8 cellular contexts compared by ENCODE assay signal in genomic region chr14:67426983-67427601, GRCh38. TPM values are rescaled to one million over a fixed set of nuclear protein-coding genes. Genes with fewer than 3 reads are reported as not detected.
DNase-seq lines count a peak whose midpoint lies in the region; ATAC-seq lines count a peak whose summit lies in the region.

No MANE protein-coding gene starts in this region.

- no peak overlapping the region for H2BK15ac ChIP-seq in mesenchymal stem cell (ENCODE audit: low read depth, poor library complexity, severe bottlenecking)

- peaks cover 3 to 23% of the 10 kb centered on the region in 2 experiments for H3K27me3 ChIP-seq in mesenchymal stem cell (ENCODE audit: control insufficient read depth in 1 of 2, insufficient read depth in 1 of 2, low read length in 2 of 2)

- H3K9me3 ChIP-seq in mesenchymal stem cell (ENCODE audit: control insufficient read depth, low read length), result no peaks in the 10 kb centered on the region

- 32% methylated on average over 25 of the region's 29 CpGs for WGBS in mesenchymal stem cell

- no peak overlapping the region for H3K4me2 ChIP-seq in mesenchymal stem cell (ENCODE audit: low read length, poor library complexity, severe bottlenecking)

- H3K4ac ChIP-seq in mesenchymal stem cell (ENCODE audit: low read depth in 1 of 2, low read length in 2 of 2), result peak overlapping the region in 1 of 2 experiments; percentile 47

- H3K18ac ChIP-seq in mesenchymal stem cell (ENCODE audit: low read depth in 1 of 2, low read length in 2 of 2), result no peak overlapping the region

- H3K27me3 Mint-ChIP-seq in activated CD4-positive, alpha-beta memory T cell treated with anti-CD3 and anti-CD28 coated beads, Interleukin-2, amount 10 ng/mL, durations not matched to agents 7 days and 5 days, result peaks cover 37% of the 10 kb centered on the region

- ATAC-seq in HG03354 (IDR thresholded peaks at IDR 0.05; ENCODE audit: poor library complexity, severe bottlenecking, unreplicated experiment) (peak; percentile 76), HG02571 (IDR thresholded peaks at IDR 0.05; ENCODE audit: unreplicated experiment) (no peak)

- peaks cover 5% of the 10 kb centered on the region for H3K4me1 Mint-ChIP-seq in activated CD4-positive, alpha-beta memory T cell treated with anti-CD3 and anti-CD28 coated beads, Interleukin-2, amount 10 ng/mL, durations not matched to agents 7 days and 5 days

- no peak overlapping the region for H3K23ac ChIP-seq in mesenchymal stem cell (ENCODE audit: low read length in 2 of 2)

- DNase-seq in DMS79 (lab: John Stamatoyannopoulos, UW) (peak; percentile 84), NCI-H774 (lab: John Stamatoyannopoulos, UW) (peak; percentile 27), mesenchymal stem cell (peak; percentile 79)
- DNase-seq in activated CD4-positive, alpha-beta memory T cell treated with anti-CD3 and anti-CD28 coated beads, Interleukin-2, amount 10 ng/mL, durations not matched to agents 7 days and 5 days, result peak; percentile 76
- DNase-seq in effector CD8-positive, alpha-beta T cell (lab: John Stamatoyannopoulos, UW), result peak; percentile 56
- DNase-seq in stimulated activated CD8-positive, alpha-beta memory T cell treated with anti-CD3 and anti-CD28 coated beads, Interleukin-15, amount 100 ng/mL, for 48 hours (ENCODE audit: low read depth in 2 of 2), result peak; percentile 47 to 54

- no peak overlapping the region for H3K4me3 Mint-ChIP-seq in activated CD4-positive, alpha-beta memory T cell treated with anti-CD3 and anti-CD28 coated beads, Interleukin-2, amount 10 ng/mL, durations not matched to agents 7 days and 5 days

- H2AFZ ChIP-seq in mesenchymal stem cell (ENCODE audit: low read depth, low read length), result no peak overlapping the region

- POLR2A ChIA-PET in activated CD4-positive, alpha-beta memory T cell treated with anti-CD3 and anti-CD28 coated beads, Interleukin-2, amount 10 ng/mL, durations not matched to agents 7 days and 5 days (lab: Charles Lee), result interaction anchor here (1.0 to 1.9 kb wide), 4 partner anchors 12 to 277 kb away, joined by 3 to 5 read pairs (median 4); no protein-coding TSS in a partner anchor

- H3K36me3 Mint-ChIP-seq in activated CD4-positive, alpha-beta memory T cell treated with anti-CD3 and anti-CD28 coated beads, Interleukin-2, amount 10 ng/mL, durations not matched to agents 7 days and 5 days (ENCODE audit: low read depth), result no peaks in the 10 kb centered on the region

- no peak overlapping the region for H2BK120ac ChIP-seq in mesenchymal stem cell (ENCODE audit: low read depth, low read length)

- H3K27ac Mint-ChIP-seq in activated CD4-positive, alpha-beta memory T cell treated with anti-CD3 and anti-CD28 coated beads, Interleukin-2, amount 10 ng/mL, durations not matched to agents 7 days and 5 days, result no peak overlapping the region

- no peaks in the 10 kb centered on the region for H3K36me3 ChIP-seq in mesenchymal stem cell (ENCODE audit: control insufficient read depth in 1 of 2, insufficient read depth in 2 of 2, low read depth in 1 of 2, low read length in 2 of 2)

- H4K8ac ChIP-seq in mesenchymal stem cell (ENCODE audit: low read length), result peak overlapping the region; percentile 93

- H2AK5ac ChIP-seq in mesenchymal stem cell (ENCODE audit: low read length, severe bottlenecking), result no peak overlapping the region

- peaks cover 10% of the 10 kb centered on the region for H3K4me1 ChIP-seq in mesenchymal stem cell (ENCODE audit: control insufficient read depth, insufficient read depth, low read depth, low read length)

- CTCF ChIA-PET in activated CD4-positive, alpha-beta memory T cell treated with anti-CD3 and anti-CD28 coated beads, Interleukin-2, amount 10 ng/mL, durations not matched to agents 7 days and 5 days (lab: Charles Lee), result interaction anchor here (0.6 to 7.9 kb wide), 35 partner anchors 9 to 281 kb away, joined by 3 to 137 read pairs (median 4); partner anchors contain the start of genes PIGH, PLEK2, PLEKHH1 and TMEM229B

- no peaks in the 10 kb centered on the region for H3K9me3 Mint-ChIP-seq in activated CD4-positive, alpha-beta memory T cell treated with anti-CD3 and anti-CD28 coated beads, Interleukin-2, amount 10 ng/mL, durations not matched to agents 7 days and 5 days

- peak overlapping the region; percentile 59 for H3K9ac ChIP-seq in mesenchymal stem cell (ENCODE audit: low read length)

- peak overlapping the region in 1 of 2 experiments; percentile 49 for H2BK12ac ChIP-seq in mesenchymal stem cell (ENCODE audit: low read length in 2 of 2)

- peak overlapping the region; percentile 77 for H2BK5ac ChIP-seq in mesenchymal stem cell (ENCODE audit: low read depth, low read length, poor library complexity, severe bottlenecking)

- H3K79me1 ChIP-seq in mesenchymal stem cell (replicated peaks; ENCODE audit: low read length, poor library complexity, severe bottlenecking), result no peaks in the 10 kb centered on the region

- no peak overlapping the region for H4K91ac ChIP-seq in mesenchymal stem cell (ENCODE audit: low read length)

- no peak overlapping the region for H3K27ac ChIP-seq in mesenchymal stem cell (ENCODE audit: low read length, poor library complexity, severe bottlenecking)

- no peak overlapping the region for H3K4me3 ChIP-seq in mesenchymal stem cell (ENCODE audit: insufficient read depth in 1 of 2, low read depth in 1 of 2, low read length in 2 of 2)

- no peak overlapping the region for H3K14ac ChIP-seq in mesenchymal stem cell (ENCODE audit: low read length in 2 of 2)

RNA-seq across cellular contexts. Expression of gene PLEK2, which starts 15.1 kb away (rescaled TPM):
- total RNA-seq in activated CD4-positive, alpha-beta memory T cell treated with anti-CD3 and anti-CD28 coated beads, Interleukin-2, amount 10 ng/mL, durations not matched to agents 7 days and 5 days, result under 1 TPM in 1 of 2 experiments, not detected in 1; 0.43 TPM
- 1.3 TPM for polyA plus RNA-seq in mesenchymal stem cell (2013, experiment 1 of 2)
- 1.3 TPM for polyA plus RNA-seq in mesenchymal stem cell (2013, experiment 2 of 2)

Comparison
In these comparisons a context has a peak if more than half of its experiments do, and no peak if none do; other contexts are left out.
1. DNase-seq: peak in every context shown above with its lines; median percentile 84 in DMS79; 79 in mesenchymal stem cell; 76 in activated CD4-positive, alpha-beta memory T cell treated with anti-CD3 and anti-CD28 coated beads, Interleukin-2, amount 10 ng/mL, durations not matched to agents 7 days and 5 days; 56 in effector CD8-positive, alpha-beta T cell; 50 in stimulated activated CD8-positive, alpha-beta memory T cell treated with anti-CD3 and anti-CD28 coated beads, Interleukin-15, amount 100 ng/mL, for 48 hours; 27 in NCI-H774.